Comparison of ENCODE assay signal across 28 cellular contexts in genomic region chr9:3186751-3187150, GRCh38.
"Had no signal": no experiment of that assay in that cellular context is flagged by ENCODE, and none has a peak within 500 bp of the region (broad histone marks: within the 10 kb centered on the region; RNA-seq: fewer than 3 reads in every experiment).

No MANE protein-coding gene starts in this region.

- H3K79me2 ChIP-seq: parathyroid adenoma had no signal

- H3K4me2 ChIP-seq: neural progenitor cell had no signal

- H3K27ac Mint-ChIP-seq: natural killer cell; nephron; neural progenitor cell; progenitor cell of endocrine pancreas; stimulated activated effector memory CD8-positive, alpha-beta T cell treated with anti-CD3 and anti-CD28 coated beads, Interleukin-12 subunit alpha, Interleukin-12 subunit beta, amount 100 ng/mL, for 72 hours; stimulated activated naive B cell treated with anti-CD40 and anti-IgM and Interleukin-4, amounts not matched to agents 10 μg/mL and 1 μg/mL and 100 μg/mL, for 72 hours; stimulated activated naive CD8-positive, alpha-beta T cell treated with anti-CD3 and anti-CD28 coated beads, Interleukin-15, Interleukin-2, amounts not matched to agents 100 ng/mL and 50 ng/mL, for 24 hours had no signal

- H3K27ac ChIP-seq: neural progenitor cell, ovary, parathyroid adenoma, psoas muscle, right lobe of liver, sigmoid colon, stomach, thoracic aorta, thyroid gland, tibial nerve, upper lobe of left lung, vagina had no signal

- H2AFZ ChIP-seq: neural progenitor cell, parathyroid adenoma had no signal

- H3K36me3 ChIP-seq: neural progenitor cell, ovary, right lobe of liver, sigmoid colon, stomach, thoracic aorta, thyroid gland, tibial nerve, upper lobe of left lung, vagina had no signal

- H3K9me3 Mint-ChIP-seq: natural killer cell; nephron; stimulated activated effector memory CD8-positive, alpha-beta T cell treated with anti-CD3 and anti-CD28 coated beads, Interleukin-12 subunit alpha, Interleukin-12 subunit beta, amount 100 ng/mL, for 72 hours; stimulated activated naive B cell treated with anti-CD40 and anti-IgM and Interleukin-4, amounts not matched to agents 10 μg/mL and 1 μg/mL and 100 μg/mL, for 72 hours; stimulated activated naive CD8-positive, alpha-beta T cell treated with anti-CD3 and anti-CD28 coated beads, Interleukin-15, Interleukin-2, amounts not matched to agents 100 ng/mL and 50 ng/mL, for 24 hours had no signal

- H3K9me3 ChIP-seq: ovary, psoas muscle, right lobe of liver, sigmoid colon, stomach, thoracic aorta, thyroid gland, tibial nerve, upper lobe of left lung, vagina had no signal

- H3K4me3 ChIP-seq: neural progenitor cell, ovary, psoas muscle, right lobe of liver, sigmoid colon, stomach, thoracic aorta, thyroid gland, tibial nerve, upper lobe of left lung, vagina had no signal

- H3K4me1 Mint-ChIP-seq: natural killer cell; nephron; neural progenitor cell; stimulated activated effector memory CD8-positive, alpha-beta T cell treated with anti-CD3 and anti-CD28 coated beads, Interleukin-12 subunit alpha, Interleukin-12 subunit beta, amount 100 ng/mL, for 72 hours had no signal

- H3K4me1 ChIP-seq: neural progenitor cell, parathyroid adenoma, psoas muscle, right lobe of liver, thyroid gland, tibial nerve had no signal

- DNase-seq: natural killer cell; occipital lobe; ovary; posterior cingulate gyrus; psoas muscle; right cardiac atrium; right lobe of liver; sigmoid colon; small intestine; stimulated activated CD4-positive, alpha-beta T cell treated with anti-CD3 and anti-CD28 coated beads, Interleukin-15, amount 100 ng/mL, for 24 hours; stimulated activated CD4-positive, alpha-beta T cell treated with anti-CD3 and anti-CD28 coated beads, Interleukin-2, amount 100 ng/mL, for 24 hours; stimulated activated CD4-positive, alpha-beta T cell treated with anti-CD3 and anti-CD28 coated beads, Interleukin-2, amount 100 ng/mL, for 48 hours; stimulated activated CD4-positive, alpha-beta T cell treated with anti-CD3 and anti-CD28 coated beads, Interleukin-4, amount 100 ng/mL, for 24 hours; stimulated activated naive B cell treated with anti-CD40 and anti-IgM and Interleukin-4, amounts not matched to agents 10 μg/mL and 1 μg/mL and 100 μg/mL, for 72 hours; stimulated activated naive CD4-positive, alpha-beta T cell treated with Interleukin-2 at 50 U/mL for 16 hours; stomach; thyroid gland; trophoblast cell; upper lobe of left lung had no signal

- ATAC-seq: natural killer cell; psoas muscle; right cardiac atrium; right lobe of liver; stimulated activated naive B cell treated with anti-CD40 and anti-IgM and Interleukin-4, amounts not matched to agents 10 μg/mL and 1 μg/mL and 100 μg/mL, for 72 hours had no signal

- H3K27me3 ChIP-seq: ovary, right lobe of liver, sigmoid colon, thyroid gland, vagina had no signal

- H3K4me3 Mint-ChIP-seq: natural killer cell; nephron; neural progenitor cell; stimulated activated effector memory CD8-positive, alpha-beta T cell treated with anti-CD3 and anti-CD28 coated beads, Interleukin-12 subunit alpha, Interleukin-12 subunit beta, amount 100 ng/mL, for 72 hours; stimulated activated naive B cell treated with anti-CD40 and anti-IgM and Interleukin-4, amounts not matched to agents 10 μg/mL and 1 μg/mL and 100 μg/mL, for 72 hours; stimulated activated naive CD8-positive, alpha-beta T cell treated with anti-CD3 and anti-CD28 coated beads, Interleukin-15, Interleukin-2, amounts not matched to agents 100 ng/mL and 50 ng/mL, for 24 hours had no signal

- H3K36me3 Mint-ChIP-seq: natural killer cell; neural progenitor cell; stimulated activated effector memory CD8-positive, alpha-beta T cell treated with anti-CD3 and anti-CD28 coated beads, Interleukin-12 subunit alpha, Interleukin-12 subunit beta, amount 100 ng/mL, for 72 hours; stimulated activated naive B cell treated with anti-CD40 and anti-IgM and Interleukin-4, amounts not matched to agents 10 μg/mL and 1 μg/mL and 100 μg/mL, for 72 hours had no signal
